Comparison of ENCODE assay signal across 2 cellular contexts in genomic region chr3:5568451-5568850, GRCh38.
TF ChIP-seq lines count a peak whose summit lies in the region.

No MANE protein-coding gene starts in this region.

TF ChIP-seq in HepG2, 621 proteins besides CTCF, POLR2A, EP300 and RAD21:
- TF ChIP-seq ZBTB46 (CRISPR knock-in tag; IDR thresholded peaks at IDR 0.05; ENCODE audit: borderline replicate concordance) (no peak), STAG1 (CRISPR knock-in tag; IDR thresholded peaks at IDR 0.05) (peak; percentile 47)
TF ChIP-seq in HepG2: peak in this region for 1.

TF ChIP-seq in H1, 55 proteins besides CTCF, POLR2A, EP300 and RAD21 (continued from another document):
- TF ChIP-seq ASH2L (IDR thresholded peaks at IDR 0.05; ENCODE audit: low read length) (no peak), SUZ12 (IDR thresholded peaks at IDR 0.05; ENCODE audit: low read length) (no peak), TAF1 (IDR thresholded peaks at IDR 0.05; ENCODE audit: low read depth, low read length) (no peak), JUN (IDR thresholded peaks at IDR 0.05; ENCODE audit: low read depth, low read length) (no peak), BRCA1 (IDR thresholded peaks at IDR 0.05; ENCODE audit: low read depth, low read length) (no peak), MAX (IDR thresholded peaks at IDR 0.05) (no peak), BCL11A (IDR thresholded peaks at IDR 0.05; ENCODE audit: low read depth in 2 of 2, low read length in 2 of 2) (no peak), RFX5 (IDR thresholded peaks at IDR 0.05; ENCODE audit: borderline replicate concordance, low read depth, low read length) (no peak), SP2 (IDR thresholded peaks at IDR 0.05; ENCODE audit: low read length) (no peak), RNF2 (IDR thresholded peaks at IDR 0.05; ENCODE audit: borderline replicate concordance, low read depth, low read length, missing control alignments, poor library complexity, severe bottlenecking) (no peak), NRF1 (IDR thresholded peaks at IDR 0.05; ENCODE audit: low read depth, low read length) (no peak), CHD7 (IDR thresholded peaks at IDR 0.05; ENCODE audit: insufficient replicate concordance, low read length) (no peak), CHD2 (IDR thresholded peaks at IDR 0.05; ENCODE audit: low read length) (no peak), TEAD4 (IDR thresholded peaks at IDR 0.05; ENCODE audit: low read depth, low read length) (no peak), EZH2 (IDR thresholded peaks at IDR 0.05; ENCODE audit: low read depth, low read length, severe bottlenecking) (no peak)
